Comparison of ENCODE assay signal across 13 cellular contexts in the genomic region with DNA sequence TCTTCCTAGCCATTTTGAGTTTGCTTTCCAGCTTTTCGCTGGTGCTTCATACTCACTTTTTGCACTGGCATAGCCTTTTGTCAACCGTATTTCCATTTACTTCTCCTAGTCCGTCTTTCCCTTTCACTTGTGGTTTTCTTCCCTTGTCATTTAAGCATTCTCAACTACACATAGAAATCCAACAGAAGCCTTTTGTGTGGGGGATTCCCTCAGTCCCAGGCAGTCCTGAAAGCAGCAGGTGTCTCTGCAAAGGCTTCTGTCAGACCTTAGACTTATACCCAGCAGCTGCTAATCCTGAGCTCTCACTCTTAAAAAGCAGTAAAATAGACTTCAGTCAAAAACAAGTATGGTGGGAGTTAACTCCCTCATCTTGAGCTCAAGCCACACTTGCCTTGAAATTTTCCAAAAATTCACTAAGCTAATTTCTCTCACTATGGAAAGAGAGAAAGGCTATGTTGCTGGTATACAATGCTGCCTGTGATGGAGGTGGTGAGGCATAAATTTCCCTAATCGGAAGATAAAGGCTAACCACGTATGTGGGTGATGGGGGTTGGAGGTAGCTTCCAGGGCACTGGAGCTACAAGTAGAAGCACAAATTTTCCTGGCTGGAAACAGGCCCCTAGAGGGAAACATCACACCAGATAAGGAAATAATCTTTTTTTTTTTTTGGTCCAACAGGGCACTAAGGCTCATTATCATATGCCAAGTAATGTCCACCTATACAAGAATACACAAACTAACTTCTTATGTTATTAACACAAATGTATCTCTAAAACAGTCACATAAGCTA. TPM values are rescaled to one million over a fixed set of nuclear protein-coding genes. Genes with fewer than 3 reads are reported as not detected.
A peak's percentile ranks its signal among the peaks of the same experiment; 100 is the strongest.
DNase-seq lines count a peak whose midpoint lies in the region; ATAC-seq, FAIRE-seq and TF ChIP-seq lines count a peak whose summit lies in the region.
"Had no signal": no experiment of that assay in that cellular context is flagged by ENCODE, and none has a peak within 500 bp of the region (broad histone marks: within the 10 kb centered on the region; RNA-seq: fewer than 3 reads in every experiment).

No MANE protein-coding gene starts in this region.

- no peak overlapping the region for H4K8ac ChIP-seq in mesenchymal stem cell (ENCODE audit: low read length)

- no peak overlapping the region for H2BK5ac ChIP-seq in mesenchymal stem cell (ENCODE audit: low read depth, low read length, poor library complexity, severe bottlenecking)

- peak overlapping the region in 6 of 59 donors; percentile 2 to 9 (median 6) for H3K4me3 ChIP-seq in dorsolateral prefrontal cortex
- no peak overlapping the region for H3K4me3 ChIP-seq in mesenchymal stem cell (ENCODE audit: insufficient read depth in 1 of 2, low read depth in 1 of 2, low read length in 2 of 2)
- H3K4me3 ChIP-seq in GM23248, result no peak overlapping the region
- H3K4me3 ChIP-seq: K562 had no signal

- peak; percentile 47 for FAIRE-seq in GM12891 (lab: Jason Lieb, UNC)
- FAIRE-seq: K562 had no signal

- no peak for TF ChIP-seq POLR2A in GM12891 (IDR thresholded peaks at IDR 0.05; ENCODE audit: low read depth, low read length)

- intact Hi-C loops in dorsolateral prefrontal cortex (cut with DNase I), result no loop called here

- ATAC-seq in GM19467 (IDR thresholded peaks at IDR 0.05; ENCODE audit: unreplicated experiment), result peak; percentile 61
- ATAC-seq in HG03095 (IDR thresholded peaks at IDR 0.05; ENCODE audit: unreplicated experiment), result peak; percentile 80
- ATAC-seq: K562 had no signal

- peaks cover 5% of the 10 kb centered on the region for H3K36me3 Mint-ChIP-seq in osteocyte (ENCODE audit: unreplicated experiment)

- no peaks in the 10 kb centered on the region for H4K20me1 ChIP-seq in GM23248 (ENCODE audit: insufficient read depth)

- H2BK15ac ChIP-seq in mesenchymal stem cell (ENCODE audit: low read depth, poor library complexity, severe bottlenecking), result no peak overlapping the region

- H3K27ac ChIP-seq in dorsolateral prefrontal cortex (peak overlapping the region in 53 of 59 donors; percentile 11 to 81 (median 60)), mesenchymal stem cell (ENCODE audit: low read length, poor library complexity, severe bottlenecking) (no peak overlapping the region), GM23248 (no peak overlapping the region), RWPE1 (no peak overlapping the region)
- H3K27ac ChIP-seq: parathyroid adenoma had no signal

- no peak overlapping the region for H4K91ac ChIP-seq in mesenchymal stem cell (ENCODE audit: low read length)

- no peak overlapping the region for H3K4me2 ChIP-seq in mesenchymal stem cell (ENCODE audit: low read length, poor library complexity, severe bottlenecking)
- no peak overlapping the region for H3K4me2 ChIP-seq in GM23248 (ENCODE audit: unreplicated experiment)
- H3K4me2 ChIP-seq: SK-N-SH had no signal

- no peaks in the 10 kb centered on the region for H3K9me3 Mint-ChIP-seq in osteocyte (ENCODE audit: unreplicated experiment)

- in situ Hi-C loops in GM23248 (cut with MboI), result no loop called here

- H2AK5ac ChIP-seq in mesenchymal stem cell (ENCODE audit: low read length, severe bottlenecking), result no peak overlapping the region

- H3K79me2 ChIP-seq in GM23248 (ENCODE audit: insufficient read depth), result no peaks in the 10 kb centered on the region
- H3K79me2 ChIP-seq: parathyroid adenoma had no signal

- 88% methylated on average over 5 of the region's 5 CpGs for WGBS in mesenchymal stem cell
- WGBS in GM23248 (ENCODE audit: low coverage in 1 of 2, low lambda C conversion rate in 2 of 2, missing lambda C conversion rate in 2 of 2), 2 experiments, result 69 to 70% methylated on average over 5 of the region's 5 CpGs

- H3K14ac ChIP-seq in mesenchymal stem cell (ENCODE audit: low read length in 2 of 2), result no peak overlapping the region

- no peaks in the 10 kb centered on the region for H3F3A ChIP-seq in GM23248 (ENCODE audit: insufficient read depth)

- H3K27me3 Mint-ChIP-seq in osteocyte (ENCODE audit: unreplicated experiment), result peaks cover 14% of the 10 kb centered on the region

- DNase-seq in GM12891 (ENCODE audit: insufficient read length, low spot score) (peak; percentile 24), dorsolateral prefrontal cortex (no peak), osteocyte (ENCODE audit: extremely low spot score, unreplicated experiment) (no peak), mesenchymal stem cell (no peak), GM23248 (no peak), RWPE1 (ENCODE audit: low spot score) (no peak)
- DNase-seq: activated gamma-delta T cell, COR-L47, SK-N-SH had no signal

- H3K23ac ChIP-seq in mesenchymal stem cell (ENCODE audit: low read length in 2 of 2), result no peak overlapping the region

- no peak overlapping the region for H3K4me3 Mint-ChIP-seq in osteocyte (ENCODE audit: unreplicated experiment)

- H3K9ac ChIP-seq in mesenchymal stem cell (ENCODE audit: low read length) (no peak overlapping the region), GM23248 (no peak overlapping the region)
- H3K9ac ChIP-seq: parathyroid adenoma, SK-N-SH had no signal

- H3K4me1 ChIP-seq in mesenchymal stem cell (ENCODE audit: control insufficient read depth, insufficient read depth, low read depth, low read length), result no peaks in the 10 kb centered on the region
- no peaks in the 10 kb centered on the region for H3K4me1 ChIP-seq in GM23248 (ENCODE audit: insufficient read depth)
- H3K4me1 ChIP-seq: parathyroid adenoma had no signal

- H3K36me3 ChIP-seq in mesenchymal stem cell (ENCODE audit: control insufficient read depth in 1 of 2, insufficient read depth in 2 of 2, low read depth in 1 of 2, low read length in 2 of 2) (no peaks in the 10 kb centered on the region), GM23248 (ENCODE audit: low read depth) (no peaks in the 10 kb centered on the region)

- H3K18ac ChIP-seq in mesenchymal stem cell (ENCODE audit: low read depth in 1 of 2, low read length in 2 of 2), result no peak overlapping the region

- H3K27me3 ChIP-seq in dorsolateral prefrontal cortex (no peaks in the 10 kb centered on the region), mesenchymal stem cell (ENCODE audit: control insufficient read depth in 1 of 2, insufficient read depth in 1 of 2, low read length in 2 of 2) (no peaks in the 10 kb centered on the region), GM23248 (replicated peaks; ENCODE audit: insufficient read depth) (no peaks in the 10 kb centered on the region)

- H2BK120ac ChIP-seq in mesenchymal stem cell (ENCODE audit: low read depth, low read length), result no peak overlapping the region

- POLR2A ChIA-PET in RWPE1 (lab: Yijun Ruan, JAX; ENCODE audit: low non-redundant PET), result no interaction called here

- no peaks in the 10 kb centered on the region for H3K79me1 ChIP-seq in mesenchymal stem cell (replicated peaks; ENCODE audit: low read length, poor library complexity, severe bottlenecking)

- H3K9me2 ChIP-seq in GM23248 (ENCODE audit: insufficient read depth), result no peaks in the 10 kb centered on the region
- H3K9me2 ChIP-seq: SK-N-SH had no signal

- peaks cover 7% of the 10 kb centered on the region for H3K4me1 Mint-ChIP-seq in osteocyte (ENCODE audit: unreplicated experiment)

- no peak overlapping the region for H3K4ac ChIP-seq in mesenchymal stem cell (ENCODE audit: low read depth in 1 of 2, low read length in 2 of 2)

- no peak overlapping the region for H3K27ac Mint-ChIP-seq in osteocyte (ENCODE audit: unreplicated experiment)

- CTCF ChIA-PET in RWPE1 (lab: Yijun Ruan, JAX), result interaction anchor here (0.6 to 1.2 kb wide), 4 partner anchors 33 to 213 kb away, joined by 3 to 8 read pairs (median 4); a partner anchor contains a TSS

- H2BK12ac ChIP-seq in mesenchymal stem cell (ENCODE audit: low read length in 2 of 2), result no peak overlapping the region

- no peaks in the 10 kb centered on the region for H3K9me3 ChIP-seq in mesenchymal stem cell (ENCODE audit: control insufficient read depth, low read length)
- no peaks in the 10 kb centered on the region for H3K9me3 ChIP-seq in GM23248 (ENCODE audit: low read depth)
- H3K9me3 ChIP-seq: SK-N-SH had no signal

- TF ChIP-seq CTCF in dorsolateral prefrontal cortex (IDR thresholded peaks at IDR 0.05 in 54 of 56, conservative IDR thresholded peaks at IDR 0.05 in 2 of 56; ENCODE audit: low read depth in 1 of 56, partially characterized antibody in 56 of 56), result peak in 16 of 56 donors; percentile 4 to 52 (median 20)
- TF ChIP-seq CTCF in osteocyte (IDR thresholded peaks at IDR 0.05), result no peak
- no peak for TF ChIP-seq CTCF in RWPE1 (conservative IDR thresholded peaks at IDR 0.05; ENCODE audit: low read depth)

- H2AFZ ChIP-seq in mesenchymal stem cell (ENCODE audit: low read depth, low read length) (no peak overlapping the region), GM23248 (no peak overlapping the region)
- H2AFZ ChIP-seq: parathyroid adenoma had no signal

TF ChIP-seq in GM12891, 5 proteins besides CTCF, POLR2A, EP300 and RAD21:
- no peak for TF ChIP-seq TAF1 (IDR thresholded peaks at IDR 0.05; ENCODE audit: low read depth, low read length)
- no peak for TF ChIP-seq POLR2AphosphoS5 (IDR thresholded peaks at IDR 0.05; ENCODE audit: low read depth, low read length)
- no peak for TF ChIP-seq SPI1 (IDR thresholded peaks at IDR 0.05; ENCODE audit: low read depth, low read length)
- TF ChIP-seq POU2F2 (IDR thresholded peaks at IDR 0.05; ENCODE audit: low read depth, low read length), result no peak
- no peak for TF ChIP-seq PAX5 (IDR thresholded peaks at IDR 0.05; ENCODE audit: insufficient read depth, low read length, severe bottlenecking)

RNA-seq across cellular contexts. Expression of a gene that starts 34.8 kb away (rescaled TPM):
- polyA plus RNA-seq in GM12891 (2012; ENCODE audit: low read depth, missing spikeins), result not detected
- total RNA-seq in dorsolateral prefrontal cortex (not detected), osteocyte (not detected in 2 replicates)
- polyA plus RNA-seq in mesenchymal stem cell (2013, experiment 1 of 2), result not detected
- not detected for polyA plus RNA-seq in mesenchymal stem cell (2013, experiment 2 of 2)
- total RNA-seq in GM23248 (2014; rRNA removed; shearing (Covaris generic)), result not detected in 2 replicates
- not detected in 2 replicates for polyA plus RNA-seq in GM23248 (2016; fragmentation: Nextera tagmentation; extraction: Ambion mirVana)
- total RNA-seq: K562 had no signal
- polyA plus RNA-seq: SK-N-SH had no signal

RNA-seq across cellular contexts. Expression of a gene that starts 40.3 kb away (rescaled TPM):
- polyA plus RNA-seq in GM12891 (2012; ENCODE audit: low read depth, missing spikeins), result 0.36 TPM
- 10 to 100 TPM in 119 of 120 experiments, 1 to 10 TPM in 1; 9.4 to 62.2 (median 21.0) TPM for total RNA-seq in dorsolateral prefrontal cortex
- total RNA-seq in osteocyte, result 7.5 and 7.6 TPM in 2 replicates
- polyA plus RNA-seq in mesenchymal stem cell (2013, experiment 1 of 2), result 0.76 TPM
- polyA plus RNA-seq in mesenchymal stem cell (2013, experiment 2 of 2), result 0.78 TPM
- not detected in 2 replicates for total RNA-seq in GM23248 (2014; rRNA removed; shearing (Covaris generic))
- 0.06 and 0.08 TPM in 2 replicates for polyA plus RNA-seq in GM23248 (2016; fragmentation: Nextera tagmentation; extraction: Ambion mirVana)

Comparison
In these comparisons a context has a peak if more than half of its experiments do, and no peak if none do; other contexts are left out.
1. H3K27ac ChIP-seq: peak in dorsolateral prefrontal cortex (53 of 59); none in mesenchymal stem cell (single experiment), GM23248 (single experiment) and RWPE1 (single experiment).